1 cellular context compared by ENCODE assay signal in genomic region chr5:62305715-62306493, GRCh38.
A peak's percentile ranks its signal among the peaks of the same experiment; 100 is the strongest.
TF ChIP-seq lines count a peak whose summit lies in the region.

KIF2A (plus strand) TSS chr5:62306206; CDS start chr5:62306473, 267 bp downstream.

TF ChIP-seq in GM12878, 131 proteins besides CTCF, POLR2A, EP300 and RAD21 (continued from another document and continues in another):
- TF ChIP-seq, protein P1, sequence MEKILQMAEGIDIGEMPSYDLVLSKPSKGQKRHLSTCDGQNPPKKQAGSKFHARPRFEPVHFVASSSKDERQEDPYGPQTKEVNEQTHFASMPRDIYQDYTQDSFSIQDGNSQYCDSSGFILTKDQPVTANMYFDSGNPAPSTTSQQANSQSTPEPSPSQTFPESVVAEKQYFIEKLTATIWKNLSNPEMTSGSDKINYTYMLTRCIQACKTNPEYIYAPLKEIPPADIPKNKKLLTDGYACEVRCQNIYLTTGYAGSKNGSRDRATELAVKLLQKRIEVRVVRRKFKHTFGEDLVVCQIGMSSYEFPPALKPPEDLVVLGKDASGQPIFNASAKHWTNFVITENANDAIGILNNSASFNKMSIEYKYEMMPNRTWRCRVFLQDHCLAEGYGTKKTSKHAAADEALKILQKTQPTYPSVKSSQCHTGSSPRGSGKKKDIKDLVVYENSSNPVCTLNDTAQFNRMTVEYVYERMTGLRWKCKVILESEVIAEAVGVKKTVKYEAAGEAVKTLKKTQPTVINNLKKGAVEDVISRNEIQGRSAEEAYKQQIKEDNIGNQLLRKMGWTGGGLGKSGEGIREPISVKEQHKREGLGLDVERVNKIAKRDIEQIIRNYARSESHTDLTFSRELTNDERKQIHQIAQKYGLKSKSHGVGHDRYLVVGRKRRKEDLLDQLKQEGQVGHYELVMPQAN (conservative IDR thresholded peaks at IDR 0.05), result peak; percentile 74; the same call in 1 of the 2 replicates
- no peak for TF ChIP-seq STAT1 (conservative IDR thresholded peaks at IDR 0.05)
- no peak for TF ChIP-seq NR2C2 (IDR thresholded peaks at IDR 0.05; ENCODE audit: borderline replicate concordance, control insufficient read depth, insufficient read length, low read depth)
- TF ChIP-seq NBN (IDR thresholded peaks at IDR 0.05), result peak; percentile 36
- TF ChIP-seq JUNB (IDR thresholded peaks at IDR 0.05), result no peak
- no peak; the same call in 1 of the 2 replicates for TF ChIP-seq LARP7 (IDR thresholded peaks at IDR 0.05)
- TF ChIP-seq YBX1 (IDR thresholded peaks at IDR 0.05), result no peak
- no peak for TF ChIP-seq CBX3 (IDR thresholded peaks at IDR 0.05; ENCODE audit: borderline replicate concordance, low read depth)
- no peak for TF ChIP-seq PKNOX1 (IDR thresholded peaks at IDR 0.05)
- TF ChIP-seq ZNF687 (IDR thresholded peaks at IDR 0.05), result peak; percentile 98
- TF ChIP-seq JUND (IDR thresholded peaks at IDR 0.05; ENCODE audit: low read depth, low read length), result no peak
- peak; percentile 91; the same call in 1 of the 2 replicates for TF ChIP-seq RB1 (IDR thresholded peaks at IDR 0.05; ENCODE audit: borderline replicate concordance)
- peak; percentile 87 for TF ChIP-seq KLF5 (IDR thresholded peaks at IDR 0.05; ENCODE audit: partially characterized antibody)
- TF ChIP-seq SPI1 (IDR thresholded peaks at IDR 0.05; ENCODE audit: borderline replicate concordance, insufficient read depth, low read depth, low read length), result no peak
- TF ChIP-seq NFYA (IDR thresholded peaks at IDR 0.05; ENCODE audit: borderline replicate concordance, low read depth, low read length), result no peak
- no peak for TF ChIP-seq ESRRA (IDR thresholded peaks at IDR 0.05; ENCODE audit: low read length)
- TF ChIP-seq ETV6 (conservative IDR thresholded peaks at IDR 0.05 in 1 of 2, IDR thresholded peaks at IDR 0.05 in 1 of 2; ENCODE audit: borderline replicate concordance in 1 of 2, low read depth in 1 of 2), result peak in 1 of 2 experiments; percentile 24; a peak in 1 of 4 replicates
- no peak; the same call in 1 of the 2 replicates for TF ChIP-seq PAX5 (IDR thresholded peaks at IDR 0.05; ENCODE audit: borderline replicate concordance, low read depth, low read length)
- no peak for TF ChIP-seq ZNF217 (IDR thresholded peaks at IDR 0.05)
- no peak for TF ChIP-seq IRF4 (IDR thresholded peaks at IDR 0.05; ENCODE audit: low read depth, low read length)
- no peak for TF ChIP-seq BRCA1 (IDR thresholded peaks at IDR 0.05; ENCODE audit: low read depth, low read length)
- no peak for TF ChIP-seq ATF7 (IDR thresholded peaks at IDR 0.05; ENCODE audit: low read depth)
- TF ChIP-seq KDM1A (IDR thresholded peaks at IDR 0.05; ENCODE audit: borderline replicate concordance), result no peak
- TF ChIP-seq POLR2AphosphoS5 (IDR thresholded peaks at IDR 0.05; ENCODE audit: low read length), result peak; percentile 58
- TF ChIP-seq MEF2A (IDR thresholded peaks at IDR 0.05; ENCODE audit: insufficient read depth, low read depth, low read length), result 0 out of 2 replicates have a peak, but pooled peaks have one; percentile 52
- no peak; the same call in 1 of the 2 replicates for TF ChIP-seq ZNF207 (IDR thresholded peaks at IDR 0.05; ENCODE audit: borderline replicate concordance)
- peak; percentile 61 for TF ChIP-seq BACH1 (IDR thresholded peaks at IDR 0.05; ENCODE audit: borderline replicate concordance)
- TF ChIP-seq ZNF592 (IDR thresholded peaks at IDR 0.05), result no peak
- TF ChIP-seq MTA3 (IDR thresholded peaks at IDR 0.05; ENCODE audit: borderline replicate concordance, low read length), result no peak
- 0 out of 2 replicates have a peak, but pooled peaks have one; percentile 24 for TF ChIP-seq TBL1XR1 (IDR thresholded peaks at IDR 0.05; ENCODE audit: low read depth, low read length)
- no peak for TF ChIP-seq CEBPZ (IDR thresholded peaks at IDR 0.05; ENCODE audit: low read depth, low read length)
- TF ChIP-seq CBFB (IDR thresholded peaks at IDR 0.05; ENCODE audit: low read depth), result no peak
- TF ChIP-seq FOS (IDR thresholded peaks at IDR 0.05; ENCODE audit: borderline replicate concordance, extremely low read depth, insufficient read length), result no peak
- TF ChIP-seq SUZ12 (IDR thresholded peaks at IDR 0.05; ENCODE audit: unreplicated experiment), result no peak
- TF ChIP-seq RFX5 (IDR thresholded peaks at IDR 0.05; ENCODE audit: low read depth, low read length), result no peak
- TF ChIP-seq RBBP5 (conservative IDR thresholded peaks at IDR 0.05), result no peak
- TF ChIP-seq MXI1 (IDR thresholded peaks at IDR 0.05; ENCODE audit: low read depth, low read length), result peak; percentile 93
- 0 out of 2 replicates have a peak, but pooled peaks have one; percentile 22 for TF ChIP-seq TCF3 (IDR thresholded peaks at IDR 0.05; ENCODE audit: borderline replicate concordance, insufficient read depth, low read depth, low read length)
- TF ChIP-seq GATAD2B (conservative IDR thresholded peaks at IDR 0.05; ENCODE audit: low read depth), result peak; percentile 80; the same call in 1 of the 2 replicates
- no peak for TF ChIP-seq CHD1 (IDR thresholded peaks at IDR 0.05; ENCODE audit: low read depth, low read length)
- no peak for TF ChIP-seq IRF3 (IDR thresholded peaks at IDR 0.05)
- no peak for TF ChIP-seq SREBF2 (IDR thresholded peaks at IDR 0.05; ENCODE audit: low read length)
- no peak for TF ChIP-seq SIX5 (IDR thresholded peaks at IDR 0.05; ENCODE audit: low read depth, low read length, severe bottlenecking)
- TF ChIP-seq HDAC6 (IDR thresholded peaks at IDR 0.05; ENCODE audit: unreplicated experiment), result no peak
- no peak; the same call in 1 of the 2 replicates for TF ChIP-seq WRNIP1 (IDR thresholded peaks at IDR 0.05; ENCODE audit: borderline replicate concordance, low read depth, low read length)
- TF ChIP-seq EGR1 (IDR thresholded peaks at IDR 0.05; ENCODE audit: borderline replicate concordance in 1 of 2, low read depth in 2 of 2, low read length in 2 of 2), result peak in 1 of 2 experiments; percentile 33; a peak in 1 of 3 replicates
- peak; percentile 74; the same call in 1 of the 2 replicates for TF ChIP-seq RELB (IDR thresholded peaks at IDR 0.05; ENCODE audit: low read depth)
- TF ChIP-seq MEF2B (IDR thresholded peaks at IDR 0.05; ENCODE audit: partially characterized antibody, poor library complexity, severe bottlenecking), result no peak
- no peak for TF ChIP-seq ZSCAN29 (IDR thresholded peaks at IDR 0.05)
- TF ChIP-seq HDGF (IDR thresholded peaks at IDR 0.05), result no peak
